Comparison of ENCODE assay signal across 17 cellular contexts in genomic region chr1:227374846-227375245, GRCh38. TPM values are rescaled to one million over a fixed set of nuclear protein-coding genes. Genes with fewer than 3 reads are reported as not detected.
DNase-seq lines count a peak whose midpoint lies in the region; ATAC-seq and TF ChIP-seq lines count a peak whose summit lies in the region.
"Had no signal": no experiment of that assay in that cellular context is flagged by ENCODE, and none has a peak within 500 bp of the region (broad histone marks: within the 10 kb centered on the region; RNA-seq: fewer than 3 reads in every experiment).

No MANE protein-coding gene starts in this region.

- CTCF ChIA-PET in activated B cell treated with CpG ODN at 0.5 μM for 24 hours (lab: Charles Lee) = no interaction called here
- CTCF ChIA-PET in Caco-2 (lab: Charles Lee) = interaction anchor here (0.6 kb wide), 1 partner anchor 240 kb away, joined by 12 read pairs; no protein-coding TSS in a partner anchor

- peaks cover 6% of the 10 kb centered on the region for H3K36me3 Mint-ChIP-seq in T-helper 17 cell (ENCODE audit: low read depth)
- no peaks in the 10 kb centered on the region for H3K36me3 Mint-ChIP-seq in activated B cell treated with CpG ODN at 0.5 μM for 24 hours (ENCODE audit: low read depth)
- H3K36me3 Mint-ChIP-seq in Caco-2 (ENCODE audit: insufficient read depth, unreplicated experiment) = no peaks in the 10 kb centered on the region
- H3K36me3 Mint-ChIP-seq: CD14-positive monocyte; CD4-positive, alpha-beta memory T cell; CD4-positive, CD25-positive, alpha-beta regulatory T cell; CD8-positive, alpha-beta memory T cell had no signal

- H3K9me3 Mint-ChIP-seq in activated B cell treated with CpG ODN at 0.5 μM for 24 hours (no peaks in the 10 kb centered on the region), Caco-2 (ENCODE audit: unreplicated experiment) (no peaks in the 10 kb centered on the region)

- intact Hi-C loops in activated B cell treated with CpG ODN at 0.5 μM for 24 hours (cut with micrococcal nuclease) (no loop called here), Caco-2 (cut with micrococcal nuclease; ENCODE audit: unreplicated experiment) (no loop called here)

- H3K27ac Mint-ChIP-seq in T-helper 17 cell (peak overlapping the region; percentile 72), activated B cell treated with CpG ODN at 0.5 μM for 24 hours (peak overlapping the region; percentile 3), Caco-2 (ENCODE audit: unreplicated experiment) (no peak overlapping the region)
- H3K27ac Mint-ChIP-seq: CD14-positive monocyte; CD4-positive, alpha-beta memory T cell; CD4-positive, CD25-positive, alpha-beta regulatory T cell; CD8-positive, alpha-beta memory T cell had no signal

- POLR2A ChIA-PET in activated B cell treated with CpG ODN at 0.5 μM for 24 hours (lab: Charles Lee) (no interaction called here), Caco-2 (lab: Charles Lee) (no interaction called here)

- H3K27me3 Mint-ChIP-seq in T-helper 17 cell = peaks cover 59% of the 10 kb centered on the region
- peaks cover 28% of the 10 kb centered on the region for H3K27me3 Mint-ChIP-seq in activated B cell treated with CpG ODN at 0.5 μM for 24 hours
- no peaks in the 10 kb centered on the region for H3K27me3 Mint-ChIP-seq in Caco-2 (ENCODE audit: insufficient read depth, unreplicated experiment)

- DNase-seq in T-helper 17 cell (no peak), activated B cell treated with CpG ODN at 0.5 μM for 24 hours (no peak), cerebellar cortex (ENCODE audit: low spot score) (no peak), Caco-2 (no peak)
- no peak for DNase-seq in activated T-cell treated with anti-CD3 and anti-CD28 coated beads, Interleukin-2, amount 50 U/mL, for 48 hours
- DNase-seq: 8988T; ACHN; BE2C; C1 segment of cervical spinal cord; Calu3; CD4-positive, alpha-beta memory T cell; CD4-positive, CD25-positive, alpha-beta regulatory T cell; CD8-positive, alpha-beta memory T cell; COR-L47; GF-D8 had no signal

- H3K4me3 ChIP-seq in Caco-2 (ENCODE audit: low read depth, low read length) = no peak overlapping the region
- H3K4me3 ChIP-seq: BLaER1 had no signal

- H3K9me3 ChIP-seq in T-helper 17 cell (ENCODE audit: control insufficient read depth, low read length, poor library complexity, severe bottlenecking) = no peaks in the 10 kb centered on the region
- no peaks in the 10 kb centered on the region for H3K9me3 ChIP-seq in Caco-2
- H3K9me3 ChIP-seq: BE2C, BLaER1 had no signal

- H3K27me3 ChIP-seq in Caco-2 (replicated peaks; ENCODE audit: control insufficient read depth, insufficient read depth, low read length) = no peaks in the 10 kb centered on the region
- H3K27me3 ChIP-seq: BE2C, BLaER1 had no signal

- H3K4me3 Mint-ChIP-seq in T-helper 17 cell (no peak overlapping the region), activated B cell treated with CpG ODN at 0.5 μM for 24 hours (no peak overlapping the region), Caco-2 (ENCODE audit: unreplicated experiment) (no peak overlapping the region)
- H3K4me3 Mint-ChIP-seq: CD14-positive monocyte; CD4-positive, alpha-beta memory T cell; CD4-positive, CD25-positive, alpha-beta regulatory T cell; CD8-positive, alpha-beta memory T cell had no signal

- no peaks in the 10 kb centered on the region for H3K36me3 ChIP-seq in Caco-2 (ENCODE audit: control insufficient read depth, insufficient read depth, low read length)
- H3K36me3 ChIP-seq: BE2C, BLaER1 had no signal

- H3K4me1 Mint-ChIP-seq in T-helper 17 cell (no peaks in the 10 kb centered on the region), activated B cell treated with CpG ODN at 0.5 μM for 24 hours (no peaks in the 10 kb centered on the region), Caco-2 (ENCODE audit: low read depth, unreplicated experiment) (peaks cover 6% of the 10 kb centered on the region)
- H3K4me1 Mint-ChIP-seq: CD14-positive monocyte; CD4-positive, alpha-beta memory T cell; CD4-positive, CD25-positive, alpha-beta regulatory T cell; CD8-positive, alpha-beta memory T cell had no signal

- H3K4me1 ChIP-seq in Caco-2 = no peaks in the 10 kb centered on the region
- H3K4me1 ChIP-seq: BLaER1 had no signal

- no TSS peak for BruUV-seq in Caco-2 (replicated peaks; lab: Mats Ljungman, UMichigan)

- ATAC-seq in T-helper 17 cell (no peak), activated B cell treated with CpG ODN at 0.5 μM for 24 hours (ENCODE audit: low read depth) (no peak)

- TF ChIP-seq CTCF in activated B cell treated with CpG ODN at 0.5 μM for 24 hours (IDR thresholded peaks at IDR 0.05) (no peak), Caco-2 (IDR thresholded peaks at IDR 0.05; ENCODE audit: insufficient read depth in 1 of 2, low read depth in 1 of 2, low read length in 1 of 2, severe bottlenecking in 1 of 2, unreplicated experiment in 1 of 2) (no peak)

RNA-seq across cellular contexts. Expression of gene CDC42BPA, which starts 56.6 kb away (rescaled TPM):
- 1 to 10 TPM; 1.2 to 2.5 TPM for total RNA-seq in T-helper 17 cell
- total RNA-seq in activated B cell treated with CpG ODN at 0.5 μM for 24 hours = 0.29 and 0.64 TPM in 2 replicates
- total RNA-seq in Caco-2 (2022) = 38.3 and 39.8 TPM in 2 replicates

Comparison
In these comparisons a context has a peak if more than half of its experiments do, and no peak if none do; other contexts are left out.
1. RNA of gene CDC42BPA, which starts 56.6 kb away (total RNA-seq): 38.3 to 39.8 TPM in Caco-2; 1.2 to 2.5 TPM in T-helper 17 cell and 0.29 to 0.64 TPM in activated B cell treated with CpG ODN at 0.5 μM for 24 hours; every median in the first group is over 10 times any median in the second.